ENCODE assay signal across 14 cellular contexts in the genomic region with DNA sequence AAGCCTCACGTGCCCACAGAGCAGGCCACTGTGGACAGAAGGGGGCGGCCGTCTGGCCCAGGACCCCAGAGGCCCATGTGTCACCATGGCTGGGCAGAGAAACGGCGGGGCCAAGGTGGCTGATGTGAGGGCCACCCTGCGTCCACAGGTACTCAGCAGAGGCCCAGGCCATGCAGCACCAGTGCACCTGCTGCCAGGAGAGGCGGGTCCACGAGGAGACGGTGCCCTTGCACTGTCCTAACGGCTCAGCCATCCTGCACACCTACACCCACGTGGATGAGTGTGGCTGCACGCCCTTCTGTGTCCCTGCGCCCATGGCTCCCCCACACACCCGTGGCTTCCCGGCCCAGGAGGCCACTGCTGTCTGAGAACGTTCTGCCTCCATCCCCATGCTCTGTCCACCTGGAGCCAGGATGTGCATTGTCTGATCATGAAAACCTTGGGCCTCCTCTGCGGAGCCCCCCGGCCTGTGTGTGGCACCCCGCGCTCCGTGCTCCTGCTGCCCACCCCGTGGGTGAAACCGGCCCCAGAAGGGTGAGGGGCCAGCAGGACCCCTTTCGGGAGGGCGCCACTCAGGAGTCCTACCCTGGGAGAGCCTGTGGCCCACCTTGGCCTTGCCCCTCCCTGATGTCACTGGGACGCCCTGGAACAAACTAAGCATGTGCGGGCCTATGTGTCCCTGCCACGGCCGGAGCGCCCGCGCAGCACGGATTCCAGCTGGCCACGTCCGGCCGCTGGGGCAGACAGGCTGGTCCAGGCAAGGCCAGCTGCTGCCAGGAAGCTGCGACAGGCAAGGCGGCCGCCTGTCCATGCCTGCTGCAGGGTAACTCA. TPM values are rescaled to one million over a fixed set of nuclear protein-coding genes. Genes with fewer than 3 reads are reported as not detected.
DNase-seq lines count a peak whose midpoint lies in the region; ATAC-seq and TF ChIP-seq lines count a peak whose summit lies in the region.
"Had no signal": no experiment of that assay in that cellular context is flagged by ENCODE, and none has a peak within 500 bp of the region (broad histone marks: within the 10 kb centered on the region; RNA-seq: fewer than 3 reads in every experiment).

No MANE protein-coding gene starts in this region.

- TF ChIP-seq CTCF in PC-3 (conservative IDR thresholded peaks at IDR 0.05; ENCODE audit: low read depth, low read length): no peak

- H3K4me1 ChIP-seq in PC-3 (ENCODE audit: insufficient read depth, low read length): peaks cover 13% of the 10 kb centered on the region

- no peaks in the 10 kb centered on the region for H3K79me2 ChIP-seq in PC-3 (ENCODE audit: low read length)

- H3K27me3 ChIP-seq in PC-3 (ENCODE audit: low read length): no peaks in the 10 kb centered on the region

- H3K36me3 ChIP-seq in PC-3 (ENCODE audit: low read depth, low read length): no peaks in the 10 kb centered on the region

- H3K9me2 ChIP-seq in PC-3 (replicated peaks; ENCODE audit: low read length): no peaks in the 10 kb centered on the region

- H4K20me1 ChIP-seq in PC-3 (ENCODE audit: low read length): no peaks in the 10 kb centered on the region

- peaks cover 11% of the 10 kb centered on the region for H3K9me3 Mint-ChIP-seq in activated CD4-positive, alpha-beta T cell treated with anti-CD3 and anti-CD28 coated beads for 36 hours (ENCODE audit: low read depth)
- H3K9me3 Mint-ChIP-seq in effector memory CD8-positive, alpha-beta T cell: no peaks in the 10 kb centered on the region
- peaks cover 4% of the 10 kb centered on the region for H3K9me3 Mint-ChIP-seq in stimulated activated effector memory CD8-positive, alpha-beta T cell treated with anti-CD3 and anti-CD28 coated beads, Interleukin-12 subunit alpha, Interleukin-12 subunit beta, amount 100 ng/mL, for 72 hours

- no peaks in the 10 kb centered on the region for H3F3A ChIP-seq in PC-3 (ENCODE audit: low read length, unreplicated experiment)

- CTCF ChIA-PET in activated CD4-positive, alpha-beta T cell treated with anti-CD3 and anti-CD28 coated beads for 36 hours (lab: Charles Lee): no interaction called here
- CTCF ChIA-PET in PC-3 (lab: Charles Lee): no interaction called here

- TSS peak; percentile 86 for BruUV-seq in PC-3 (replicated peaks; lab: Mats Ljungman, UMichigan)

- no peak for ATAC-seq in activated CD4-positive, alpha-beta T cell treated with anti-CD3 and anti-CD28 coated beads for 36 hours
- ATAC-seq in PC-3: no peak
- ATAC-seq in effector memory CD8-positive, alpha-beta T cell (replicated peaks): no peak
- ATAC-seq in stimulated activated effector memory CD8-positive, alpha-beta T cell treated with anti-CD3 and anti-CD28 coated beads, Interleukin-12 subunit alpha, Interleukin-12 subunit beta, amount 100 ng/mL, for 72 hours: no peak
- no peak for ATAC-seq in GM18868 (IDR thresholded peaks at IDR 0.05; ENCODE audit: unreplicated experiment)

- H3K27me3 Mint-ChIP-seq in activated CD4-positive, alpha-beta T cell treated with anti-CD3 and anti-CD28 coated beads for 36 hours: no peaks in the 10 kb centered on the region
- H3K27me3 Mint-ChIP-seq in effector memory CD8-positive, alpha-beta T cell: no peaks in the 10 kb centered on the region

- POLR2A ChIA-PET in activated CD4-positive, alpha-beta T cell treated with anti-CD3 and anti-CD28 coated beads for 36 hours (lab: Charles Lee): no interaction called here
- POLR2A ChIA-PET in PC-3 (lab: Charles Lee; ENCODE audit: unreplicated experiment): no interaction called here

- H3K36me3 Mint-ChIP-seq in activated CD4-positive, alpha-beta T cell treated with anti-CD3 and anti-CD28 coated beads for 36 hours (ENCODE audit: low read depth): peaks cover 7% of the 10 kb centered on the region
- peaks cover 3% of the 10 kb centered on the region for H3K36me3 Mint-ChIP-seq in effector memory CD8-positive, alpha-beta T cell (ENCODE audit: insufficient read depth)
- H3K36me3 Mint-ChIP-seq in stimulated activated effector memory CD8-positive, alpha-beta T cell treated with anti-CD3 and anti-CD28 coated beads, Interleukin-12 subunit alpha, Interleukin-12 subunit beta, amount 100 ng/mL, for 72 hours: no peaks in the 10 kb centered on the region

- H3K27ac Mint-ChIP-seq in activated CD4-positive, alpha-beta T cell treated with anti-CD3 and anti-CD28 coated beads for 36 hours: peak overlapping the region; percentile 84
- peak overlapping the region; percentile 92 to 93 for H3K27ac Mint-ChIP-seq in effector memory CD8-positive, alpha-beta T cell
- peak overlapping the region; percentile 91 for H3K27ac Mint-ChIP-seq in stimulated activated effector memory CD8-positive, alpha-beta T cell treated with anti-CD3 and anti-CD28 coated beads, Interleukin-12 subunit alpha, Interleukin-12 subunit beta, amount 100 ng/mL, for 72 hours
- H3K27ac Mint-ChIP-seq: activated T-helper 2 cell treated with anti-CD3 and anti-CD28 coated beads, Interferon-gamma antibody, Interleukin-2, Interleukin-4, amounts not matched to agents 10 μg/mL and 5 μg/mL and 100 μg/mL, durations not matched to agents 14 hours and 24 hours and 36 hours had no signal

- H3K4me3 Mint-ChIP-seq in activated CD4-positive, alpha-beta T cell treated with anti-CD3 and anti-CD28 coated beads for 36 hours: peak overlapping the region; percentile 70
- peak overlapping the region; percentile 86 for H3K4me3 Mint-ChIP-seq in effector memory CD8-positive, alpha-beta T cell
- H3K4me3 Mint-ChIP-seq in stimulated activated effector memory CD8-positive, alpha-beta T cell treated with anti-CD3 and anti-CD28 coated beads, Interleukin-12 subunit alpha, Interleukin-12 subunit beta, amount 100 ng/mL, for 72 hours: peak overlapping the region; percentile 77

- peak overlapping the region; percentile 82 for H3K4me2 ChIP-seq in PC-3 (ENCODE audit: low read length)

- intact Hi-C loops in activated CD4-positive, alpha-beta T cell treated with anti-CD3 and anti-CD28 coated beads for 36 hours (cut with DNase I, micrococcal nuclease): loop anchor here (1.0 to 10.0 kb wide), 12 partner anchors 48 to 501 kb away; a partner anchor contains a TSS
- intact Hi-C loops in PC-3 (cut with micrococcal nuclease): loop anchor here (5.0 kb wide), 2 partner anchors 59 to 126 kb away; a partner anchor contains a TSS

- peaks cover 14% of the 10 kb centered on the region for H3K4me1 Mint-ChIP-seq in activated CD4-positive, alpha-beta T cell treated with anti-CD3 and anti-CD28 coated beads for 36 hours
- H3K4me1 Mint-ChIP-seq in effector memory CD8-positive, alpha-beta T cell (ENCODE audit: low read depth in 2 of 2): peaks cover 11% of the 10 kb centered on the region in 2 donors
- H3K4me1 Mint-ChIP-seq in stimulated activated effector memory CD8-positive, alpha-beta T cell treated with anti-CD3 and anti-CD28 coated beads, Interleukin-12 subunit alpha, Interleukin-12 subunit beta, amount 100 ng/mL, for 72 hours: peaks cover 19% of the 10 kb centered on the region

- no peak overlapping the region for H3K27ac ChIP-seq in PC-3 (ENCODE audit: low read length)

- no peak for DNase-seq in activated CD4-positive, alpha-beta T cell treated with anti-CD3 and anti-CD28 coated beads for 36 hours
- no peak for DNase-seq in activated CD4-positive, alpha-beta T cell treated with anti-CD3 and anti-CD28 coated beads, Interleukin-2, amount 50 U/mL, for 4 hours
- DNase-seq in PC-3 (no peak), EL (no peak), NCI-H2196 treated with DMSO at 0.1 percent for 48 hours (lab: John Stamatoyannopoulos, UW; ENCODE audit: unreplicated experiment) (no peak)
- no peak for DNase-seq in effector memory CD8-positive, alpha-beta T cell
- no peak for DNase-seq in stimulated activated effector memory CD8-positive, alpha-beta T cell treated with anti-CD3 and anti-CD28 coated beads, Interleukin-12 subunit alpha, Interleukin-12 subunit beta, amount 100 ng/mL, for 72 hours (ENCODE audit: low spot score in 2 of 2)
- DNase-seq: GF-D8; NCI-H1048; NCI-H774; stimulated activated CD4-positive, alpha-beta T cell treated with anti-CD3 and anti-CD28 coated beads, Interleukin-4, amount 100 ng/mL, for 4 hours had no signal

- H3K9me3 ChIP-seq in PC-3 (ENCODE audit: low read length): no peaks in the 10 kb centered on the region

- peak overlapping the region; percentile 58 for H3K4me3 ChIP-seq in PC-3 (ENCODE audit: low read length)

- peak overlapping the region; percentile 75; the same call in 1 of the 2 replicates for H3K9ac ChIP-seq in PC-3 (ENCODE audit: low read length)

- no peak overlapping the region for H2AFZ ChIP-seq in PC-3 (ENCODE audit: low read length)

RNA-seq across cellular contexts. Expression of a gene that starts 38.6 kb away (rescaled TPM):
- total RNA-seq in activated CD4-positive, alpha-beta T cell treated with anti-CD3 and anti-CD28 coated beads for 36 hours: not detected
- total RNA-seq in PC-3 (2014; rRNA removed): 24.3 and 33.0 TPM in 2 replicates
- total RNA-seq: activated T-helper 2 cell treated with anti-CD3 and anti-CD28 coated beads, Interferon-gamma antibody, Interleukin-2, Interleukin-4, amounts not matched to agents 10 μg/mL and 5 μg/mL and 100 μg/mL, durations not matched to agents 14 hours and 24 hours and 36 hours; T-helper 2 cell treated with Interferon-gamma antibody and Interleukin-4, amounts not matched to agents 100 ng/mL and 5 ng/mL, for 36 hours had no signal

RNA-seq across cellular contexts. Expression of a gene that starts 48.0 kb away (rescaled TPM):
- total RNA-seq in activated CD4-positive, alpha-beta T cell treated with anti-CD3 and anti-CD28 coated beads for 36 hours: 10 to 100 TPM; 29.6 to 45.8 TPM
- 36.1 and 43.2 TPM in 2 replicates for total RNA-seq in PC-3 (2014; rRNA removed)

Comparison
In these comparisons a context has a peak if more than half of its experiments do, and no peak if none do; other contexts are left out.
1. RNA of a gene that starts 38.6 kb away (total RNA-seq): 24.3 to 33.0 TPM in PC-3; not detected in activated CD4-positive, alpha-beta T cell treated with anti-CD3 and anti-CD28 coated beads for 36 hours; every median in the first group is over 10 times any median in the second.
2. Peak in every context shown above with its lines, with median percentiles within 50 percentile points of each other: H3K27ac Mint-ChIP-seq and H3K4me3 Mint-ChIP-seq.